In the genomic region with DNA sequence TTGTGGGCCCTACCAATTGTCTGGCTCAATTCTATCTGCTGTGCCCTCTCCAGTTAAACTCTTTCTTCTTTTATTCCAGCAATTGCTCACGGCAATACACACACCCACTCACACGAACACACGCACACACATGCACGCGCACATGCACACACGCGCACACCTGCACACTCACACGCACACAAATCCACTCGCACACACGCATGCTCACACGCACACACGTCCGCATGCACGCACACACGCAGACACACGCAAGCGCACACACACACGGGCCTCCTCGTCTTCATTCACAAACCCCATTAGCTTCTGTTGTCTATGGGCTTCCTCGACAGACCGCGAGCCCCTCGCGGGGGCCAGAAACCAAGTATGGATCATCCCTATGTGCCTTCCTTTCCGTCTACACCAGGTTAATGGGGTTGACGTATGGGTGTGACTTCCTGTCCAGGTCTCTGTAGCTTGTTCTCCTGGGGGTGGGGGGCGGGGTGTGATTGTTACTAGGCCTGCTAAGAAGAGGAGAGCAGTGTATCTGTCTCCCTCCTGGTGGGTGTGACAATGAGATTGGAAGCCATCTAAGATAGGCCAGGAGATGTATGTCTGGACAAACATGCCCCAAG, we compare ENCODE assay signal across 1 cellular context.
TF ChIP-seq lines count a peak whose summit lies in the region.

No MANE protein-coding gene starts in this region.

TF ChIP-seq in HCT116, 20 proteins besides CTCF, POLR2A, EP300 and RAD21 (continued from another document):
- TF ChIP-seq JUND (IDR thresholded peaks at IDR 0.05) (no peak), SRF (IDR thresholded peaks at IDR 0.05; ENCODE audit: low read depth) (no peak)
- TF ChIP-seq, protein P1, sequence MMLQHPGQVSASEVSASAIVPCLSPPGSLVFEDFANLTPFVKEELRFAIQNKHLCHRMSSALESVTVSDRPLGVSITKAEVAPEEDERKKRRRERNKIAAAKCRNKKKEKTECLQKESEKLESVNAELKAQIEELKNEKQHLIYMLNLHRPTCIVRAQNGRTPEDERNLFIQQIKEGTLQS (IDR thresholded peaks at IDR 0.05), result no peak
